ENCODE assay signal across 8 cellular contexts in genomic region chr1:32964461-32965250, GRCh38. TPM values are rescaled to one million over a fixed set of nuclear protein-coding genes. Genes with fewer than 3 reads are reported as not detected.
DNase-seq lines count a peak whose midpoint lies in the region; TF ChIP-seq lines count a peak whose summit lies in the region.

TSS of gene RNF19B (minus strand) at chr1:32964809. CDS start at chr1:32964685, 124 bp downstream.

- H3K4me3 Mint-ChIP-seq in HFFc6 = peak within 1 kb of the TSS; percentile 88

- POLR2A ChIA-PET in SK-N-SH (lab: Yijun Ruan, JAX) = interaction anchor here (0.5 to 2.1 kb wide), 5 partner anchors 10 to 78 kb away, joined by 3 to 10 read pairs (median 3); no protein-coding TSS in a partner anchor

- DNase-seq in GM04503 (ENCODE audit: low read depth) (peak; percentile 59), HFFc6 (peak; percentile 90), NCI-H1048 (lab: John Stamatoyannopoulos, UW) (peak; percentile 87), SK-N-SH (peak; percentile 98), globus pallidus (ENCODE audit: low spot score) (peak; percentile 93), occipital lobe (lab: John Stamatoyannopoulos, UW) (peak; percentile 92)
- DNase-seq in activated naive CD4-positive, alpha-beta T cell treated with anti-CD3 and anti-CD28 coated beads, Interleukin-2, amount 50 U/mL, for 16 hours = peak; percentile 95

- no peaks in the 10 kb centered on the region for H3K36me3 ChIP-seq in SK-N-SH (replicated peaks in 1 of 2; ENCODE audit: control insufficient read depth in 1 of 2, insufficient read depth in 2 of 2, low read length in 1 of 2)

- TF ChIP-seq EP300 in SK-N-SH (IDR thresholded peaks at IDR 0.05; ENCODE audit: borderline replicate concordance in 1 of 2, low read depth in 1 of 2, low read length in 1 of 2) = no peak; a peak in 1 of 4 replicates

- TF ChIP-seq RAD21 in SK-N-SH (IDR thresholded peaks at IDR 0.05; ENCODE audit: low read length) = no peak

- H3K9ac ChIP-seq in SK-N-SH = peak within 1 kb of the TSS; percentile 77

- H3K27me3 ChIP-seq in SK-N-SH (ENCODE audit: insufficient read depth) = no peaks in the 10 kb centered on the region

- CTCF ChIA-PET in SK-N-SH (lab: Yijun Ruan, JAX) = interaction anchor here (1.1 to 2.1 kb wide), 4 partner anchors 12 to 78 kb away, joined by 3 to 8 read pairs (median 5); partner anchors contain the start of gene HPCA

- no peaks in the 10 kb centered on the region for H3K9me2 ChIP-seq in SK-N-SH

- no peaks in the 10 kb centered on the region for H3K9me3 ChIP-seq in SK-N-SH

- TF ChIP-seq CTCF in HFFc6 (IDR thresholded peaks at IDR 0.05) = peak; percentile 69
- no peak for TF ChIP-seq CTCF in SK-N-SH (IDR thresholded peaks at IDR 0.05)

- peak within 1 kb of the TSS; percentile 63 to 77; a peak in 3 of 4 replicates for H3K27ac ChIP-seq in SK-N-SH (ENCODE audit: low read depth in 2 of 2, low read length in 1 of 2)
- peak within 1 kb of the TSS; percentile 50 for H3K27ac ChIP-seq in temporal lobe (ENCODE audit: low read depth, low read length)

- H3K36me3 Mint-ChIP-seq in HFFc6 (ENCODE audit: low read depth) = no peaks in the 10 kb centered on the region

- H3K9me3 Mint-ChIP-seq in HFFc6 = no peaks in the 10 kb centered on the region

- peaks cover 41% of the 10 kb centered on the region for H3K4me1 Mint-ChIP-seq in HFFc6 (ENCODE audit: low read depth)

- peaks cover 32% of the 10 kb centered on the region for H4K20me1 ChIP-seq in SK-N-SH (ENCODE audit: insufficient read depth)

- peaks cover 44% of the 10 kb centered on the region for H3K79me2 ChIP-seq in SK-N-SH (ENCODE audit: insufficient read depth)

- H3K27me3 Mint-ChIP-seq in HFFc6 (ENCODE audit: insufficient read depth) = no peaks in the 10 kb centered on the region; the same call in none of the 2 replicates

- peak within 1 kb of the TSS; percentile 83 for H3K27ac Mint-ChIP-seq in HFFc6

- peaks cover 15% of the 10 kb centered on the region for H3F3A ChIP-seq in SK-N-SH (replicated peaks; ENCODE audit: insufficient read depth)

- 7% methylated on average over 7 of the region's 83 CpGs for WGBS in SK-N-SH (ENCODE audit: low lambda C conversion rate)

- H3K4me2 ChIP-seq in SK-N-SH = peak within 1 kb of the TSS; percentile 95

- H3K4me3 ChIP-seq in SK-N-SH (ENCODE audit: low read depth in 2 of 2, low read length in 1 of 2) = peak within 1 kb of the TSS; percentile 77 to 98

- H2AFZ ChIP-seq in SK-N-SH (ENCODE audit: low read depth) = peak within 1 kb of the TSS; percentile 90

- H3K4me1 ChIP-seq in SK-N-SH (ENCODE audit: control insufficient read depth in 1 of 2, insufficient read depth in 2 of 2, low read depth in 1 of 2, low read length in 1 of 2) = peaks cover 12 to 17% of the 10 kb centered on the region in 2 experiments; a peak in 3 of 4 replicates

TF ChIP-seq in SK-N-SH, 30 proteins besides CTCF, POLR2A, EP300 and RAD21:
- TF ChIP-seq, protein P1, sequence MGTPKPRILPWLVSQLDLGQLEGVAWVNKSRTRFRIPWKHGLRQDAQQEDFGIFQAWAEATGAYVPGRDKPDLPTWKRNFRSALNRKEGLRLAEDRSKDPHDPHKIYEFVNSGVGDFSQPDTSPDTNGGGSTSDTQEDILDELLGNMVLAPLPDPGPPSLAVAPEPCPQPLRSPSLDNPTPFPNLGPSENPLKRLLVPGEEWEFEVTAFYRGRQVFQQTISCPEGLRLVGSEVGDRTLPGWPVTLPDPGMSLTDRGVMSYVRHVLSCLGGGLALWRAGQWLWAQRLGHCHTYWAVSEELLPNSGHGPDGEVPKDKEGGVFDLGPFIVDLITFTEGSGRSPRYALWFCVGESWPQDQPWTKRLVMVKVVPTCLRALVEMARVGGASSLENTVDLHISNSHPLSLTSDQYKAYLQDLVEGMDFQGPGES (IDR thresholded peaks at IDR 0.05; ENCODE audit: low read depth, low read length) = no peak
- TF ChIP-seq JUND (IDR thresholded peaks at IDR 0.05) (no peak), RCOR1 (IDR thresholded peaks at IDR 0.05; ENCODE audit: low read length) (peak; percentile 9; the same call in 1 of the 2 replicates), CHD2 (IDR thresholded peaks at IDR 0.05; ENCODE audit: low read length, partially characterized antibody) (peak; percentile 6), TAF1 (IDR thresholded peaks at IDR 0.05; ENCODE audit: borderline replicate concordance, low read depth, low read length) (peak; percentile 81; the same call in 1 of the 2 replicates), MAX (IDR thresholded peaks at IDR 0.05; ENCODE audit: low read depth) (peak; percentile 64; the same call in 1 of the 2 replicates), YY1 (IDR thresholded peaks at IDR 0.05; ENCODE audit: low read depth) (peak; percentile 91), FOSL2 (IDR thresholded peaks at IDR 0.05; ENCODE audit: borderline replicate concordance, low read depth) (no peak), POLR2AphosphoS5 (IDR thresholded peaks at IDR 0.05; ENCODE audit: low read depth, low read length) (peak; percentile 98), USF2 (IDR thresholded peaks at IDR 0.05; ENCODE audit: borderline replicate concordance, low read depth, low read length) (peak; percentile 39; the same call in 1 of the 2 replicates), FOXJ3 (CRISPR knock-in tag; IDR thresholded peaks at IDR 0.05) (no peak), TCF12 (IDR thresholded peaks at IDR 0.05) (no peak), NRF1 (IDR thresholded peaks at IDR 0.05; ENCODE audit: low read depth, low read length) (peak; percentile 97), SMC3 (IDR thresholded peaks at IDR 0.05; ENCODE audit: low read depth, low read length) (no peak), EZH2phosphoT487 (IDR thresholded peaks at IDR 0.05; ENCODE audit: borderline replicate concordance, low read depth) (no peak)
- TF ChIP-seq, protein P2, sequence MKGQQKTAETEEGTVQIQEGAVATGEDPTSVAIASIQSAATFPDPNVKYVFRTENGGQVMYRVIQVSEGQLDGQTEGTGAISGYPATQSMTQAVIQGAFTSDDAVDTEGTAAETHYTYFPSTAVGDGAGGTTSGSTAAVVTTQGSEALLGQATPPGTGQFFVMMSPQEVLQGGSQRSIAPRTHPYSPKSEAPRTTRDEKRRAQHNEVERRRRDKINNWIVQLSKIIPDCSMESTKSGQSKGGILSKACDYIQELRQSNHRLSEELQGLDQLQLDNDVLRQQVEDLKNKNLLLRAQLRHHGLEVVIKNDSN (IDR thresholded peaks at IDR 0.05; ENCODE audit: borderline replicate concordance, low read depth) = peak; percentile 89
TF ChIP-seq in SK-N-SH: peak in this region for 9.

RNA-seq across cellular contexts. Expression of gene RNF19B, which starts in this region (rescaled TPM):
- 10 to 100 TPM in 3 of 6 experiments, 1 to 10 TPM in 3; 9.4 to 10.6 (median 9.9) TPM for total RNA-seq in HFFc6 (2021; fragmentation: NEBNext Ultra II Directional; extraction: Animal tissue kit (Norgen Biotek cat#: 25700))
- polyA plus RNA-seq in SK-N-SH (2012; rRNA removed) = 20.1 and 22.6 TPM in 2 replicates
- polyA plus RNA-seq in SK-N-SH (2012; cell fraction: cytosol; rRNA removed) = 17.7 and 18.3 TPM in 2 replicates
- polyA plus RNA-seq in SK-N-SH (2012; cell fraction: nucleus; rRNA removed) = 16.7 and 22.2 TPM in 2 replicates
- total RNA-seq in occipital lobe (37.9 TPM), temporal lobe (31.5 TPM)

Comparison
In these comparisons a context has a peak if more than half of its experiments do, and no peak if none do; other contexts are left out.
1. Peak in every context shown above with its lines: DNase-seq, H3K4me3 ChIP-seq and H3K27ac ChIP-seq.